Comparison of ENCODE assay signal across 25 cellular contexts in the genomic region with DNA sequence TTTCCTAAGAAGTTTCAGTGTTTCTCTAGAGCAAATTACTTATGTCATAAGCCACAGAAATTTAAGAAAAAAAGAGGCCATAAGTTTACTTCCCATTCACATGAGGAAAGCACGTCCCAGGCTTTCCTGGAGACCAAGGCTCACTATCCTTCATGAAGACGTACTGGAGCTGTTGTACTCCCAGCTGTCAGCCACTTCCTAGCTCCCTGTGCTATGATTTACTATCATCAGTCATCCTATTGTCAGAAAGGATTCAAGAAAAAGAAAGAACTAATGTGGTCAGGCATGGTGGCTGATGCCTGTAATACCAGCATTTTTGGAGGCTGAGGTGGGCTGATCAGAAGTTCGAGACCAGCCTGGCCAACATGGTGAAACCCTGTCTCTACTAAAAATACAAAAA.
DNase-seq lines count a peak whose midpoint lies in the region; ATAC-seq, FAIRE-seq and TF ChIP-seq lines count a peak whose summit lies in the region.
"Had no signal": no experiment of that assay in that cellular context is flagged by ENCODE, and none has a peak within 500 bp of the region (broad histone marks: within the 10 kb centered on the region; RNA-seq: fewer than 3 reads in every experiment).

No MANE protein-coding gene starts in this region.

- no peaks in the 10 kb centered on the region for H4K20me1 ChIP-seq in DND-41 (ENCODE audit: insufficient read depth, low read length)
- no peaks in the 10 kb centered on the region for H4K20me1 ChIP-seq in astrocyte (ENCODE audit: insufficient read depth, low read length)
- H4K20me1 ChIP-seq: BLaER1 had no signal

- H3K9ac ChIP-seq in DND-41 (ENCODE audit: low read depth, low read length) (no peak overlapping the region), astrocyte (ENCODE audit: low read length) (no peak overlapping the region)
- H3K9ac ChIP-seq: BLaER1 had no signal

- TF ChIP-seq CTCF in DND-41 (IDR thresholded peaks at IDR 0.05; ENCODE audit: borderline replicate concordance, extremely low read depth, low read length, poor library complexity, severe bottlenecking) (no peak), astrocyte (IDR thresholded peaks at IDR 0.05; ENCODE audit: insufficient read depth, low read depth, low read length) (no peak), bronchial epithelial cell (IDR thresholded peaks at IDR 0.05; ENCODE audit: insufficient read depth, low read length, severe bottlenecking) (no peak)

- no peak overlapping the region for H3K4me3 ChIP-seq in DND-41 (ENCODE audit: low read depth in 1 of 2, low read length in 2 of 2)
- no peak overlapping the region for H3K4me3 ChIP-seq in astrocyte (ENCODE audit: insufficient read depth, low read depth, low read length)
- H3K4me3 ChIP-seq in bronchial epithelial cell (ENCODE audit: low read depth, low read length), result no peak overlapping the region
- H3K4me3 ChIP-seq: BLaER1 had no signal

- H3K79me2 ChIP-seq in DND-41 (ENCODE audit: insufficient read depth, low read length) (no peaks in the 10 kb centered on the region), astrocyte (ENCODE audit: insufficient read depth, low read length) (no peaks in the 10 kb centered on the region)

- FAIRE-seq in astrocyte (lab: Jason Lieb, UNC), result peak; percentile 52
- FAIRE-seq in bronchial epithelial cell (lab: Jason Lieb, UNC), result peak; percentile 13
- FAIRE-seq: A204.1, G401.6, GM12891 had no signal

- H3K27ac ChIP-seq in DND-41 (ENCODE audit: low read length) (peak overlapping the region; percentile 68; the same call in 1 of the 2 replicates), astrocyte (ENCODE audit: low read depth, low read length) (no peak overlapping the region)
- H3K27ac ChIP-seq: BLaER1 had no signal

- H3K27ac Mint-ChIP-seq in astrocyte (ENCODE audit: unreplicated experiment), result no peak overlapping the region
- no peak overlapping the region for H3K27ac Mint-ChIP-seq in activated T-helper 17 cell treated with anti-CD3 and anti-CD28 coated beads, Interleukin-2, amount 50 U/mL, for 72 hours
- H3K27ac Mint-ChIP-seq: CD14-positive monocyte; CD4-positive, CD25-positive, alpha-beta regulatory T cell; CD8-positive, alpha-beta T cell had no signal

- H3K27me3 Mint-ChIP-seq in astrocyte (ENCODE audit: low read depth, unreplicated experiment), result no peaks in the 10 kb centered on the region
- peaks cover 28% of the 10 kb centered on the region for H3K27me3 Mint-ChIP-seq in activated T-helper 17 cell treated with anti-CD3 and anti-CD28 coated beads, Interleukin-2, amount 50 U/mL, for 72 hours

- H3K36me3 Mint-ChIP-seq in astrocyte (ENCODE audit: low read depth, unreplicated experiment), result no peaks in the 10 kb centered on the region
- no peaks in the 10 kb centered on the region for H3K36me3 Mint-ChIP-seq in activated T-helper 17 cell treated with anti-CD3 and anti-CD28 coated beads, Interleukin-2, amount 50 U/mL, for 72 hours (ENCODE audit: low read depth)
- H3K36me3 Mint-ChIP-seq: CD14-positive monocyte; CD4-positive, CD25-positive, alpha-beta regulatory T cell; CD8-positive, alpha-beta T cell had no signal

- H3K4me3 Mint-ChIP-seq in astrocyte (ENCODE audit: unreplicated experiment), result no peak overlapping the region
- no peak overlapping the region for H3K4me3 Mint-ChIP-seq in activated T-helper 17 cell treated with anti-CD3 and anti-CD28 coated beads, Interleukin-2, amount 50 U/mL, for 72 hours
- H3K4me3 Mint-ChIP-seq: CD14-positive monocyte; CD8-positive, alpha-beta T cell had no signal

- no peak for ATAC-seq in DND-41 (ENCODE audit: insufficient read depth, low read depth)
- no peak for ATAC-seq in activated T-helper 17 cell treated with anti-CD3 and anti-CD28 coated beads, Interleukin-2, amount 50 U/mL, for 72 hours (replicated peaks)
- no peak for ATAC-seq in left lobe of liver
- ATAC-seq: CD8-positive, alpha-beta T cell had no signal

- no peaks in the 10 kb centered on the region for H3K9me3 Mint-ChIP-seq in astrocyte (ENCODE audit: unreplicated experiment)
- peaks cover 7% of the 10 kb centered on the region for H3K9me3 Mint-ChIP-seq in activated T-helper 17 cell treated with anti-CD3 and anti-CD28 coated beads, Interleukin-2, amount 50 U/mL, for 72 hours

- no peaks in the 10 kb centered on the region for H3K4me1 Mint-ChIP-seq in astrocyte (ENCODE audit: low read depth, unreplicated experiment)
- H3K4me1 Mint-ChIP-seq in activated T-helper 17 cell treated with anti-CD3 and anti-CD28 coated beads, Interleukin-2, amount 50 U/mL, for 72 hours, result no peaks in the 10 kb centered on the region
- H3K4me1 Mint-ChIP-seq: CD14-positive monocyte; CD4-positive, CD25-positive, alpha-beta regulatory T cell had no signal

- H2AFZ ChIP-seq in DND-41 (ENCODE audit: low read depth, low read length), result no peak overlapping the region
- no peak overlapping the region for H2AFZ ChIP-seq in astrocyte (ENCODE audit: low read depth, low read length)

- no peaks in the 10 kb centered on the region for H3K36me3 ChIP-seq in DND-41 (ENCODE audit: insufficient read depth, low read length)
- H3K36me3 ChIP-seq in astrocyte (ENCODE audit: insufficient read depth, low read length), result no peaks in the 10 kb centered on the region
- no peaks in the 10 kb centered on the region for H3K36me3 ChIP-seq in bronchial epithelial cell (ENCODE audit: control insufficient read depth, insufficient read depth, low read length)
- H3K36me3 ChIP-seq: BE2C, BLaER1 had no signal

- H3K9me3 ChIP-seq in DND-41 (ENCODE audit: insufficient read depth, low read length, severe bottlenecking), result no peaks in the 10 kb centered on the region
- no peaks in the 10 kb centered on the region for H3K9me3 ChIP-seq in astrocyte (ENCODE audit: insufficient read depth, low read depth, low read length)
- H3K9me3 ChIP-seq: BE2C, BLaER1 had no signal

- H3K4me2 ChIP-seq in DND-41 (ENCODE audit: insufficient read depth, low read length) (no peak overlapping the region), astrocyte (ENCODE audit: low read length) (no peak overlapping the region)
- H3K4me2 ChIP-seq: BLaER1 had no signal

- DNase-seq in DND-41, result no peak
- DNase-seq in HT1080 (ENCODE audit: low read depth), result peak; percentile 6
- no peak for DNase-seq in astrocyte (ENCODE audit: low read depth)
- DNase-seq in bronchial epithelial cell (ENCODE audit: low read depth), result no peak
- no peak for DNase-seq in COLO668 (lab: John Stamatoyannopoulos, UW; ENCODE audit: unreplicated experiment)
- DNase-seq in left lobe of liver (ENCODE audit: low spot score), result no peak
- no peak for DNase-seq in NAMALWA (ENCODE audit: low spot score)
- DNase-seq: 8988T; ACHN; BE2C; C1 segment of cervical spinal cord; CD4-positive, CD25-positive, alpha-beta regulatory T cell; CD8-positive, alpha-beta T cell; COR-L47; DMS 273 treated with DMSO at 0.1 percent for 48 hours; DMS153; DMS53; DMS79; GF-D8 had no signal

- no peaks in the 10 kb centered on the region for H3K27me3 ChIP-seq in DND-41 (ENCODE audit: insufficient read depth, low read length, poor library complexity)
- no peaks in the 10 kb centered on the region for H3K27me3 ChIP-seq in astrocyte (ENCODE audit: insufficient read depth, low read length)
- H3K27me3 ChIP-seq in bronchial epithelial cell (ENCODE audit: control insufficient read depth, insufficient read depth, low read length), result no peaks in the 10 kb centered on the region
- H3K27me3 ChIP-seq: BE2C, BLaER1 had no signal

- peaks cover 48% of the 10 kb centered on the region for H3K4me1 ChIP-seq in DND-41 (ENCODE audit: insufficient read depth, low read length)
- no peaks in the 10 kb centered on the region for H3K4me1 ChIP-seq in astrocyte (ENCODE audit: insufficient read depth, low read length)
- H3K4me1 ChIP-seq: BE2C, BLaER1 had no signal
